Comparison of ENCODE assay signal across 8 cellular contexts in the genomic region with DNA sequence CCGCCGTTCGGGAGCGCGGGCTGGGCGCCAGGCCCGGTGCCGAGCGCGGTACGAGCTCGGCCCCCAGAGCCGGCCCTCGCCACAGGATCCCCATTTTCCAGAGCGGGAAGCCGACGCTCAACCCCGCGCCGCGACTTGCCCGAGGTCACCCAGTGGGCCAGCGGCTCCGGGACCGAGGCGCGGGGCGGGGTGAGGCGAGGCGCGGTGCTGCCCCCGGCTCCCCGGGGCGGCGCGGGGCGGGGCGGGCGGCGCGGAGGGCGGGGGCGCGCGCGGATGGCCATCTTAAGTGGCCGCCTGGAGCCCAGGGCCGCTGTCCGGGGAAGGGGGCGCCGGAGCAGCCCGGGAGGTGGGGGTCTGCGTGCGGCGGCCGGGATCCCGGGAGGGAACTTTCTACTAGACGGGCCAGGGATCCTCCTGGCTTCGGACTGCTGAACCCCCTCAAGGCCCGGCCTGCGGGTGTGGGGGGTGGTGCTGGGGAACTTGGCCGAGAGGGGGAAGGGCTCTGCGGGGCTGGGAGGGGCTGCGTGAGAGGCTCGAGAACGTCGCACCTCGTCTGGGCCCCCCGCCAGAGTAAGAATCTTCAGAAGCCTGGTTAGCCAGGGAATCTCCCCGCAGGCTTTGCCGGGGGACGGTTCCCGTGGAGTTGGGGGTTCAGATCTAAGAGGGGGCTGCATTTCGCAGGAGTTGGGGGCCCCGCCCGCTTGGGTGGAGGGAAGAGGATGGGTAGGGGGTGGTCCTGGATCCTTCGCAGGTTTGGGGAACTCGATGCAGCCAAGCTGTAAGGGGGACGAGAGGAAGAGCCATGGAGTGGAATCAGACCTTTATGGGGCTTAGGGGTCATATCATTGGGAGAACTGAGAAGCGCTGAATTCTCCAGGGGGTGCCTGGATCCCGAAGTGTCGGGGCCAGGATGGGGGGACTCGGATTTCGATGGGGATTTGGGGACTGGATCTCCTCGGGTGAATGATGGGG. TPM values are rescaled to one million over a fixed set of nuclear protein-coding genes. Genes with fewer than 3 reads are reported as not detected.
DNase-seq lines count a peak whose midpoint lies in the region; ATAC-seq lines count a peak whose summit lies in the region.

No MANE protein-coding gene starts in this region.

- peak overlapping the region; percentile 98 for H3K27ac Mint-ChIP-seq in effector memory CD8-positive, alpha-beta T cell
- peak overlapping the region; percentile 98 for H3K27ac Mint-ChIP-seq in stimulated activated memory B cell treated with anti-CD40 and anti-IgM and Interleukin-4, amounts not matched to agents 10 μg/mL and 1 μg/mL and 100 μg/mL, for 72 hours

- H3K36me3 Mint-ChIP-seq in effector memory CD8-positive, alpha-beta T cell (ENCODE audit: insufficient read depth): peaks cover 9% of the 10 kb centered on the region
- peaks cover 5% of the 10 kb centered on the region for H3K36me3 Mint-ChIP-seq in stimulated activated memory B cell treated with anti-CD40 and anti-IgM and Interleukin-4, amounts not matched to agents 10 μg/mL and 1 μg/mL and 100 μg/mL, for 72 hours

- H3K4me3 Mint-ChIP-seq in effector memory CD8-positive, alpha-beta T cell: peak overlapping the region; percentile 98 to 99
- peak overlapping the region; percentile 95 for H3K4me3 Mint-ChIP-seq in stimulated activated memory B cell treated with anti-CD40 and anti-IgM and Interleukin-4, amounts not matched to agents 10 μg/mL and 1 μg/mL and 100 μg/mL, for 72 hours

- H3K36me3 ChIP-seq in mesodermal cell (ENCODE audit: control insufficient read depth, insufficient read depth, low read length): peaks cover 26% of the 10 kb centered on the region

- peaks cover 14% of the 10 kb centered on the region for H3K4me1 ChIP-seq in mesodermal cell (ENCODE audit: control insufficient read depth, insufficient read depth, low read length, poor library complexity, severe bottlenecking)

- H3K4me1 Mint-ChIP-seq in effector memory CD8-positive, alpha-beta T cell (ENCODE audit: low read depth in 2 of 2): peaks cover 32 to 39% of the 10 kb centered on the region in 2 donors
- H3K4me1 Mint-ChIP-seq in stimulated activated memory B cell treated with anti-CD40 and anti-IgM and Interleukin-4, amounts not matched to agents 10 μg/mL and 1 μg/mL and 100 μg/mL, for 72 hours: peaks cover 54% of the 10 kb centered on the region

- no peaks in the 10 kb centered on the region for H3K9me3 Mint-ChIP-seq in effector memory CD8-positive, alpha-beta T cell
- no peaks in the 10 kb centered on the region for H3K9me3 Mint-ChIP-seq in stimulated activated memory B cell treated with anti-CD40 and anti-IgM and Interleukin-4, amounts not matched to agents 10 μg/mL and 1 μg/mL and 100 μg/mL, for 72 hours

- H3K9me3 ChIP-seq in mesodermal cell (ENCODE audit: control insufficient read depth, low read length): no peaks in the 10 kb centered on the region

- 0 to 1% methylated on average over 49 to 71 of the region's 85 CpGs for WGBS in mesodermal cell (ENCODE audit: insufficient coverage in 2 of 2), 2 experiments

- H3K27ac ChIP-seq in mesodermal cell (ENCODE audit: low read depth, low read length, severe bottlenecking): peak overlapping the region; percentile 87

- peaks cover 0 to under 1% of the 10 kb centered on the region in 2 donors for H3K27me3 Mint-ChIP-seq in effector memory CD8-positive, alpha-beta T cell
- H3K27me3 Mint-ChIP-seq in stimulated activated memory B cell treated with anti-CD40 and anti-IgM and Interleukin-4, amounts not matched to agents 10 μg/mL and 1 μg/mL and 100 μg/mL, for 72 hours: no peaks in the 10 kb centered on the region

- peak; percentile 65 for ATAC-seq in HG02642 (IDR thresholded peaks at IDR 0.05; ENCODE audit: poor library complexity, unreplicated experiment)
- ATAC-seq in effector memory CD8-positive, alpha-beta T cell (replicated peaks): peak; percentile 46
- peak; percentile 82 for ATAC-seq in stimulated activated memory B cell treated with anti-CD40 and anti-IgM and Interleukin-4, amounts not matched to agents 10 μg/mL and 1 μg/mL and 100 μg/mL, for 72 hours

- H3K4me3 ChIP-seq in mesodermal cell (ENCODE audit: extremely low read depth, insufficient read depth, low read length, poor library complexity, severe bottlenecking): peak overlapping the region; percentile 95

- DNase-seq in NCI-H146 (lab: John Stamatoyannopoulos, UW) (peak; percentile 74), NCI-H146 treated with DMSO at 0.1 percent for 48 hours (lab: John Stamatoyannopoulos, UW; ENCODE audit: unreplicated experiment) (no peak), NCI-H1105 (lab: John Stamatoyannopoulos, UW) (peak; percentile 60)
- peak; percentile 41 for DNase-seq in activated CD4-positive, alpha-beta T cell treated with anti-CD3 and anti-CD28 coated beads, Interleukin-2, amount 50 U/mL, for 1 hour
- DNase-seq in effector memory CD8-positive, alpha-beta T cell: peak; percentile 40 to 47 (median 42)

RNA-seq across cellular contexts. Expression of a gene that starts 0.7 kb away (rescaled TPM):
- polyA plus RNA-seq in mesodermal cell (2013, experiment 1 of 2): 126 TPM
- polyA plus RNA-seq in mesodermal cell (2013, experiment 2 of 2): 109 TPM

RNA-seq across cellular contexts. Expression of a gene that starts 7.3 kb away (rescaled TPM):
- polyA plus RNA-seq in mesodermal cell (2013, experiment 1 of 2): not detected
- polyA plus RNA-seq in mesodermal cell (2013, experiment 2 of 2): not detected

RNA-seq across cellular contexts. Expression of a gene that starts 20.1 kb away (rescaled TPM):
- polyA plus RNA-seq in mesodermal cell (2013, experiment 1 of 2): 0.63 TPM
- polyA plus RNA-seq in mesodermal cell (2013, experiment 2 of 2): 1.3 TPM

RNA-seq across cellular contexts. Expression of a gene that starts 32.0 kb away (rescaled TPM):
- polyA plus RNA-seq in mesodermal cell (2013, experiment 1 of 2): 3.7 TPM
- polyA plus RNA-seq in mesodermal cell (2013, experiment 2 of 2): 1.9 TPM
